In the genomic region with DNA sequence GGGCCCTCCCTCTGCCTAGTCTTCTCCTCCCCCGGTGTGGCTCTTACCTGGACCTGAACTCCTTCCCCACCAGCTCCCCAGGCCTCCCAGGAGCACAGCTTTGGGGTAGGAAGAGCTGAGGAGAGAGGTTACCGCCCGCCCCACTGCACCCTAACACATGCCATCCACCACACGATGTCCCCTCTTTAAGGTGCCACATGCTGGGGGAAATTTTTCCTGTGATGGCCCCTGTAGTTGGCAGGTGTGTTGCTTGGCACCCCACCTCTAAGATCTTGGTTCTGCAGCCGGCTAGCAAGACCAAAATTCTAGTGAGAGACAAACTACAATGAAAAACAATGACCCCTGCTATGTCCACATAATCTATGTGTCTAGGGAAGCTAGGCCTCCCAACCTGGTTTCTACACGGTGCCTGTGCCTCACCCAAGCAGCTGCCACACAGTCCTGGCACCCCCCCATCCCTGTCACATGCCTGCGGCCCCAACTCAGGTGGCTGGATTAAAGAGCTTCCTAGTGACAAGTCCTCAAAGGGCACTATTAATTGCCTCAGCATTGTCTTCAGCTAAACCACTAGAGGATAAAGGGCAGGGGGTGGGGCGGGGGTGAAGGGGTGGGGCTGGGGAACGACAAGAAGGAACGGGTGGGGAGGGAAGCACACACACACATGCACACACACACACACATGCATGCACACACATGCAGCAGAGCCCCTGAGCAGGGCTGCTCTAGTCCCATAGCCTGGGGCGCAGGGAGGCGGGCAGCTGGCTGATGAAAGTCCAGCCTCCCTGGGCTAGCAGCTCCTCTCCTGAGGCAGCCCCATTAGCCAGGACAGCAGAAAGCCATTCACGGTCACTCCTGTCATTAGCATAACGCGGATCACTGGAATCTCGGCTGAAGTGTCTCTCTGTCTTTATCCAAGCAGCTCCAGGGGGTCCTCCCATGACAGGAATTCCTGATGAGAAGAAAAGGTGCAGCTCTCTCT, we compare ENCODE assay signal across 10 cellular contexts. TPM values are rescaled to one million over a fixed set of nuclear protein-coding genes. Genes with fewer than 3 reads are reported as not detected.
DNase-seq lines count a peak whose midpoint lies in the region; ATAC-seq, FAIRE-seq and TF ChIP-seq lines count a peak whose summit lies in the region.
"Had no signal": no experiment of that assay in that cellular context is flagged by ENCODE, and none has a peak within 500 bp of the region (broad histone marks: within the 10 kb centered on the region; RNA-seq: fewer than 3 reads in every experiment).

No MANE protein-coding gene starts in this region.

- no peaks in the 10 kb centered on the region for H3F3A ChIP-seq in PC-3 (ENCODE audit: low read length, unreplicated experiment)

- H3K4ac ChIP-seq in H9 (ENCODE audit: low read depth, low read length): no peak overlapping the region

- H3K4me2 ChIP-seq in H9 (ENCODE audit: insufficient read depth, insufficient read length, low read length) (peak overlapping the region; percentile 15), PC-3 (ENCODE audit: low read length) (no peak overlapping the region)

- H3K9me3 ChIP-seq in H9 (ENCODE audit: control insufficient read depth, low read depth, low read length) (no peaks in the 10 kb centered on the region), PC-3 (ENCODE audit: low read length) (no peaks in the 10 kb centered on the region)
- H3K9me3 ChIP-seq: neutrophil had no signal

- TF ChIP-seq CTCF in CD14-positive monocyte (IDR thresholded peaks at IDR 0.05) (peak; percentile 3), H9 (conservative IDR thresholded peaks at IDR 0.05) (no peak), PC-3 (conservative IDR thresholded peaks at IDR 0.05; ENCODE audit: low read depth, low read length) (no peak)

- no peak overlapping the region for H3K4me3 ChIP-seq in PC-3 (ENCODE audit: low read length)

- H3K4me3 Mint-ChIP-seq in CD14-positive monocyte (no peak overlapping the region), H9 (peak overlapping the region; percentile 24 to 62; a peak in 3 of 5 replicates)
- no peak overlapping the region for H3K4me3 Mint-ChIP-seq in activated T-helper 2 cell treated with anti-CD3 and anti-CD28 coated beads, Interferon-gamma antibody, Interleukin-2, Interleukin-4, amounts not matched to agents 10 μg/mL and 5 μg/mL and 100 μg/mL, durations not matched to agents 14 hours and 24 hours and 36 hours (ENCODE audit: low read depth)

- H3K23ac ChIP-seq in H9 (ENCODE audit: insufficient read length, low read depth, low read length): no peak overlapping the region

- H3K27ac ChIP-seq in H9 (ENCODE audit: insufficient read length, low read depth, low read length) (no peak overlapping the region), PC-3 (ENCODE audit: low read length) (no peak overlapping the region)

- no peaks in the 10 kb centered on the region for H3K9me3 Mint-ChIP-seq in CD14-positive monocyte
- no peaks in the 10 kb centered on the region for H3K9me3 Mint-ChIP-seq in H9
- no peaks in the 10 kb centered on the region for H3K9me3 Mint-ChIP-seq in activated T-helper 2 cell treated with anti-CD3 and anti-CD28 coated beads, Interferon-gamma antibody, Interleukin-2, Interleukin-4, amounts not matched to agents 10 μg/mL and 5 μg/mL and 100 μg/mL, durations not matched to agents 14 hours and 24 hours and 36 hours

- no peak overlapping the region for H2BK120ac ChIP-seq in H9 (ENCODE audit: low read depth, low read length, poor library complexity, severe bottlenecking)

- POLR2A ChIA-PET in PC-3 (lab: Charles Lee; ENCODE audit: unreplicated experiment): interaction anchor here (0.6 kb wide), 1 partner anchor 89 kb away, joined by 3 read pairs; no protein-coding TSS in a partner anchor

- no peak overlapping the region for H4K91ac ChIP-seq in H9 (ENCODE audit: insufficient read length, low read depth, low read length)

- ATAC-seq in PC-3 (no peak), HG03025 (IDR thresholded peaks at IDR 0.05; ENCODE audit: low FRiP score, unreplicated experiment) (no peak)

- no peaks in the 10 kb centered on the region for H3K79me2 ChIP-seq in H9 (ENCODE audit: insufficient read depth, low read length)
- no peaks in the 10 kb centered on the region for H3K79me2 ChIP-seq in PC-3 (ENCODE audit: low read length)

- BruUV-seq in PC-3 (replicated peaks; lab: Mats Ljungman, UMichigan): no TSS peak

- H3K27me3 Mint-ChIP-seq in CD14-positive monocyte (ENCODE audit: low read depth in 3 of 3): peaks cover 1 to 3% (median 2%) of the 10 kb centered on the region in 3 donors
- peaks cover 43% of the 10 kb centered on the region for H3K27me3 Mint-ChIP-seq in H9 (ENCODE audit: low read depth)
- H3K27me3 Mint-ChIP-seq in activated T-helper 2 cell treated with anti-CD3 and anti-CD28 coated beads, Interferon-gamma antibody, Interleukin-2, Interleukin-4, amounts not matched to agents 10 μg/mL and 5 μg/mL and 100 μg/mL, durations not matched to agents 14 hours and 24 hours and 36 hours (ENCODE audit: low read depth): no peaks in the 10 kb centered on the region

- H3K36me3 Mint-ChIP-seq in CD14-positive monocyte: no peaks in the 10 kb centered on the region
- H3K36me3 Mint-ChIP-seq in H9 (ENCODE audit: insufficient read depth in 1 of 3, low read depth in 3 of 3): no peaks in the 10 kb centered on the region
- H3K36me3 Mint-ChIP-seq in activated T-helper 2 cell treated with anti-CD3 and anti-CD28 coated beads, Interferon-gamma antibody, Interleukin-2, Interleukin-4, amounts not matched to agents 10 μg/mL and 5 μg/mL and 100 μg/mL, durations not matched to agents 14 hours and 24 hours and 36 hours (ENCODE audit: low read depth): no peaks in the 10 kb centered on the region

- H3K9me2 ChIP-seq in PC-3 (replicated peaks; ENCODE audit: low read length): no peaks in the 10 kb centered on the region

- H3K14ac ChIP-seq in H9 (ENCODE audit: insufficient read depth, low read length): no peak overlapping the region

- no peaks in the 10 kb centered on the region for H3K36me3 ChIP-seq in PC-3 (ENCODE audit: low read depth, low read length)
- H3K36me3 ChIP-seq: neutrophil had no signal

- H3K23me2 ChIP-seq in H9 (ENCODE audit: insufficient read length, low read depth, low read length, poor library complexity, severe bottlenecking): peaks cover 7% of the 10 kb centered on the region

- H2BK12ac ChIP-seq in H9 (ENCODE audit: insufficient read length, low read depth, low read length): no peak overlapping the region

- H2BK15ac ChIP-seq in H9 (ENCODE audit: low read depth, low read length): no peak overlapping the region

- H3T11ph ChIP-seq in H9 (ENCODE audit: low read length): no peak overlapping the region

- H2AFZ ChIP-seq in H9 (ENCODE audit: low read length): no peak overlapping the region
- H2AFZ ChIP-seq in PC-3 (ENCODE audit: low read length): peak overlapping the region; percentile 89

- H4K8ac ChIP-seq in H9 (replicated peaks; ENCODE audit: insufficient read length, low read depth, low read length): no peak overlapping the region

- no peak overlapping the region for H4K5ac ChIP-seq in H9 (ENCODE audit: insufficient read length, low read depth, low read length)

- CTCF ChIA-PET in PC-3 (lab: Charles Lee): interaction anchor here (1.4 kb wide), 1 partner anchor 69 kb away, joined by 3 read pairs; no protein-coding TSS in a partner anchor

- H3K18ac ChIP-seq in H9 (ENCODE audit: insufficient read length, low read depth, low read length): no peak overlapping the region

- H3K27me3 ChIP-seq in H9 (ENCODE audit: insufficient read depth, low read length) (no peaks in the 10 kb centered on the region), PC-3 (ENCODE audit: low read length) (no peaks in the 10 kb centered on the region)
- H3K27me3 ChIP-seq: neutrophil had no signal

- FAIRE-seq in HTR-8/SVneo (lab: Jason Lieb, UNC): no peak

- H3K56ac ChIP-seq in H9 (ENCODE audit: insufficient read length, low read depth, low read length): no peak overlapping the region

- DNase-seq in CD14-positive monocyte (ENCODE audit: low spot score) (no peak), H9 (peak; percentile 82), PC-3 (no peak), left kidney (ENCODE audit: low read depth, low spot score) (peak; percentile 30), globus pallidus (ENCODE audit: low spot score) (no peak), HTR-8/SVneo (ENCODE audit: insufficient read length, low spot score) (no peak)
- no peak for DNase-seq in activated T-helper 2 cell treated with anti-CD3 and anti-CD28 coated beads, Interferon-gamma antibody, Interleukin-2, Interleukin-4, amounts not matched to agents 10 μg/mL and 5 μg/mL and 100 μg/mL, durations not matched to agents 14 hours and 24 hours and 36 hours (ENCODE audit: low spot score)

- no peaks in the 10 kb centered on the region for H3K79me1 ChIP-seq in H9 (ENCODE audit: insufficient read depth, low read depth, low read length, poor library complexity, severe bottlenecking)

- H3K4me1 ChIP-seq in H9 (ENCODE audit: insufficient read depth, low read length): peaks cover 8% of the 10 kb centered on the region; the same call in 1 of the 2 replicates
- H3K4me1 ChIP-seq in PC-3 (ENCODE audit: insufficient read depth, low read length): no peaks in the 10 kb centered on the region

- no peak overlapping the region for H2BK20ac ChIP-seq in H9 (ENCODE audit: low read depth, low read length, poor library complexity, severe bottlenecking)

- H3K9ac ChIP-seq in H9 (ENCODE audit: extremely low read depth, insufficient read length, low read length): no peak overlapping the region
- no peak overlapping the region for H3K9ac ChIP-seq in PC-3 (ENCODE audit: low read length)

- H3K4me1 Mint-ChIP-seq in CD14-positive monocyte (peaks cover 18% of the 10 kb centered on the region), H9 (peaks cover 15 to 20% of the 10 kb centered on the region in 2 experiments)
- peaks cover 16% of the 10 kb centered on the region for H3K4me1 Mint-ChIP-seq in activated T-helper 2 cell treated with anti-CD3 and anti-CD28 coated beads, Interferon-gamma antibody, Interleukin-2, Interleukin-4, amounts not matched to agents 10 μg/mL and 5 μg/mL and 100 μg/mL, durations not matched to agents 14 hours and 24 hours and 36 hours (ENCODE audit: low read depth)

- no peak overlapping the region for H2AK5ac ChIP-seq in H9 (ENCODE audit: insufficient read length, low read length)

- H3K27ac Mint-ChIP-seq in CD14-positive monocyte: peak overlapping the region in 2 of 7 donors; percentile 42 to 45
- H3K27ac Mint-ChIP-seq in H9: no peak overlapping the region; a peak in 2 of 7 replicates
- H3K27ac Mint-ChIP-seq in activated T-helper 2 cell treated with anti-CD3 and anti-CD28 coated beads, Interferon-gamma antibody, Interleukin-2, Interleukin-4, amounts not matched to agents 10 μg/mL and 5 μg/mL and 100 μg/mL, durations not matched to agents 14 hours and 24 hours and 36 hours: no peak overlapping the region

- H2BK5ac ChIP-seq in H9 (ENCODE audit: insufficient read length, low read length): no peak overlapping the region

- intact Hi-C loops in CD14-positive monocyte (cut with micrococcal nuclease): no loop called here
- intact Hi-C loops in PC-3 (cut with micrococcal nuclease): no loop called here
- intact Hi-C loops in activated T-helper 2 cell treated with anti-CD3 and anti-CD28 coated beads, Interferon-gamma antibody, Interleukin-2, Interleukin-4, amounts not matched to agents 10 μg/mL and 5 μg/mL and 100 μg/mL, durations not matched to agents 14 hours and 24 hours and 36 hours (cut with micrococcal nuclease): loop anchor here (1.0 kb wide), 1 partner anchor 17 kb away; no protein-coding TSS in a partner anchor

- H4K20me1 ChIP-seq in H9 (ENCODE audit: control insufficient read depth, insufficient read depth, insufficient read length) (no peaks in the 10 kb centered on the region), PC-3 (ENCODE audit: low read length) (no peaks in the 10 kb centered on the region)

- no CpG with 5 or more reads among the region's 16 CpGs for WGBS in H9 (ENCODE audit: extremely low coverage, insufficient read length, low lambda C conversion rate)

RNA-seq across cellular contexts. Expression of a gene that starts 7.2 kb away (rescaled TPM):
- 10 to 100 TPM; 20.1 to 32.2 TPM for polyA plus RNA-seq in CD14-positive monocyte
- total RNA-seq in H9 (2021) (19.2 and 23.9 TPM in 2 replicates), PC-3 (2014; rRNA removed) (51.8 and 54.2 TPM in 2 replicates)
- total RNA-seq in activated T-helper 2 cell treated with anti-CD3 and anti-CD28 coated beads, Interferon-gamma antibody, Interleukin-2, Interleukin-4, amounts not matched to agents 10 μg/mL and 5 μg/mL and 100 μg/mL, durations not matched to agents 14 hours and 24 hours and 36 hours: 67.9 and 68.8 TPM in 2 replicates

RNA-seq across cellular contexts. Expression of a gene that starts 23.5 kb away (rescaled TPM):
- polyA plus RNA-seq in CD14-positive monocyte: not detected
- total RNA-seq in H9 (2021) (0.28 and 0.88 TPM in 2 replicates), PC-3 (2014; rRNA removed) (not detected in 2 replicates)
- total RNA-seq in activated T-helper 2 cell treated with anti-CD3 and anti-CD28 coated beads, Interferon-gamma antibody, Interleukin-2, Interleukin-4, amounts not matched to agents 10 μg/mL and 5 μg/mL and 100 μg/mL, durations not matched to agents 14 hours and 24 hours and 36 hours: not detected in 2 replicates
- total RNA-seq: T-helper 2 cell treated with Interferon-gamma antibody and Interleukin-4, amounts not matched to agents 100 ng/mL and 5 ng/mL, for 36 hours had no signal

Comparison
In these comparisons a context has a peak if more than half of its experiments do, and no peak if none do; other contexts are left out.
1. DNase-seq: peak in H9 (single experiment) and left kidney (single experiment); none in CD14-positive monocyte (single experiment), PC-3 (single experiment), globus pallidus (single experiment), activated T-helper 2 cell treated with anti-CD3 and anti-CD28 coated beads, Interferon-gamma antibody, Interleukin-2, Interleukin-4, amounts not matched to agents 10 μg/mL and 5 μg/mL and 100 μg/mL, durations not matched to agents 14 hours and 24 hours and 36 hours (single experiment) and HTR-8/SVneo (single experiment).
2. H3K4me3 Mint-ChIP-seq: peak in H9 (2 of 2); none in CD14-positive monocyte (0 of 2) and activated T-helper 2 cell treated with anti-CD3 and anti-CD28 coated beads, Interferon-gamma antibody, Interleukin-2, Interleukin-4, amounts not matched to agents 10 μg/mL and 5 μg/mL and 100 μg/mL, durations not matched to agents 14 hours and 24 hours and 36 hours (single experiment).